8 cellular contexts compared by ENCODE assay signal in the genomic region with DNA sequence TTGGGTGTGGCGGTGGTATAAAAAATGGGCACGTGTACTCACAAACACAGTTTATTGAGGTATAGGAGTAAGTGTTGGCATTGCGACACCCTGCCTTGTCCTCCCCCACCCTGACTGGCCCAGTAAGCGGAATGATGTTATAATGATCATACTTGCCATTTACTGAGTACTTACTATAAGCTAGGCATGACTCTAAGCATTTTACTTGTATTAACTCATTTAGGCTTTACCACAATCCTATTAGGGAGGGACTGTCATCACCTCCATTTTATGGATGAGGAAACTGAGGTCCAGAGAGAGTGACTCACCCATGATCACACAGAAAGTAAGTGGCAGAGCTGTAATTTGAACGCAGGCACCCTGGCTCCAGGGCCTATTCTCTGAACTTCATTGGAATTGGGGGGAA. TPM values are rescaled to one million over a fixed set of nuclear protein-coding genes. Genes with fewer than 3 reads are reported as not detected.
DNase-seq lines count a peak whose midpoint lies in the region; ATAC-seq, FAIRE-seq and TF ChIP-seq lines count a peak whose summit lies in the region.

No MANE protein-coding gene starts in this region.

- H3K9me3 Mint-ChIP-seq in nephron progenitor cell = peaks cover 16% of the 10 kb centered on the region

- no peaks in the 10 kb centered on the region for H3K36me3 ChIP-seq in GM12878 (ENCODE audit: control insufficient read depth in 2 of 2, insufficient read depth in 2 of 2, low read length in 1 of 2)
- no peaks in the 10 kb centered on the region for H3K36me3 ChIP-seq in mucosa of descending colon (ENCODE audit: low read depth)

- peaks cover 67% of the 10 kb centered on the region for H3K4me1 Mint-ChIP-seq in nephron progenitor cell

- H3K79me2 ChIP-seq in GM12878 (ENCODE audit: control insufficient read depth, insufficient read depth, low read length) = peaks cover 43% of the 10 kb centered on the region

- CTCF ChIA-PET in AG04449 (lab: Yijun Ruan, JAX) (interaction anchor here (1.4 to 4.3 kb wide), 3 partner anchors 8 to 66 kb away, joined by 3 to 40 read pairs (median 13); a partner anchor contains a TSS), GM12878 (lab: Yijun Ruan, JAX) (interaction anchor here (0.8 to 2.2 kb wide), 5 partner anchors 11 to 220 kb away, joined by 3 to 6 read pairs (median 5); a partner anchor contains a TSS)

- RAD21 ChIA-PET in GM12878 (lab: Charles Lee; ENCODE audit: unreplicated experiment) = interaction anchor here (1.1 to 1.5 kb wide), 2 partner anchors 17 to 66 kb away, joined by 4 read pairs; a partner anchor contains a TSS

- peak overlapping the region; percentile 78 for H3K27ac ChIP-seq in GM12878 (ENCODE audit: control insufficient read depth, insufficient read depth)

- H3K9ac ChIP-seq in GM12878 (ENCODE audit: control insufficient read depth, insufficient read depth, low read length) = peak overlapping the region; percentile 25; the same call in 1 of the 2 replicates

- no peak for TF ChIP-seq EP300 in GM12878 (IDR thresholded peaks at IDR 0.05; ENCODE audit: borderline replicate concordance in 1 of 2, control insufficient read depth in 1 of 2, low read depth in 2 of 2, low read length in 2 of 2)

- no peak for TF ChIP-seq POLR2A in GM12878 (IDR thresholded peaks at IDR 0.05; ENCODE audit: low read depth, low read length)

- POLR2A ChIA-PET in AG04449 (lab: Yijun Ruan, JAX) = interaction anchor here (0.6 to 4.1 kb wide), 4 partner anchors 9 to 161 kb away, joined by 3 to 35 read pairs (median 10); a partner anchor contains a TSS
- POLR2A ChIA-PET in GM12878 (lab: Charles Lee) = interaction anchor here (1.0 to 1.9 kb wide), 2 partner anchors 9 to 55 kb away, joined by 3 to 5 read pairs; no protein-coding TSS in a partner anchor

- peak overlapping the region; percentile 91 for H3K4me3 ChIP-seq in AG04449 (ENCODE audit: low read depth, low read length)
- H3K4me3 ChIP-seq in GM12878 = peak overlapping the region; percentile 77; the same call in 1 of the 2 replicates
- H3K4me3 ChIP-seq in mucosa of descending colon = no peak overlapping the region

- SMC1A ChIA-PET in GM12878 (lab: Charles Lee; ENCODE audit: uncharacterized antibody, unreplicated experiment) = interaction anchor here (0.8 to 1.9 kb wide), 4 partner anchors 20 to 66 kb away, joined by 3 to 7 read pairs (median 3); a partner anchor contains a TSS

- intact Hi-C loops in GM12878 (cut with micrococcal nuclease; ENCODE audit: unreplicated experiment) = loop anchor here (1.0 to 10.0 kb wide), 6 partner anchors 22 to 474 kb away; a partner anchor contains a TSS
- intact Hi-C loops in mucosa of descending colon (cut with DNase I, micrococcal nuclease) = no loop called here

- TF ChIP-seq RAD21 in GM12878 (IDR thresholded peaks at IDR 0.05; ENCODE audit: insufficient read depth, low read depth, low read length) = no peak

- in situ Hi-C loops in GM12878 (cut with MboI) = no loop called here

- no peak overlapping the region for H3K4me3 Mint-ChIP-seq in nephron progenitor cell

- ATAC-seq in GM12878 (no peak), mucosa of descending colon (peak; percentile 68), GM21619 (IDR thresholded peaks at IDR 0.05; ENCODE audit: unreplicated experiment) (no peak)

- no peak overlapping the region for H2AFZ ChIP-seq in GM12878 (ENCODE audit: control insufficient read depth, low read depth, low read length)

- 67% methylated on average over 5 of the region's 5 CpGs for WGBS in GM12878 (ENCODE audit: insufficient coverage, insufficient replicate concordance, low lambda C conversion rate, missing lambda C conversion rate)

- H4K20me1 ChIP-seq in GM12878 (ENCODE audit: control insufficient read depth, insufficient read depth) = no peaks in the 10 kb centered on the region

- peak overlapping the region; percentile 95 for H3K4me2 ChIP-seq in GM12878 (ENCODE audit: control insufficient read depth, insufficient read depth)

- H3K9me3 ChIP-seq in GM12878 (replicated peaks; ENCODE audit: control insufficient read depth, insufficient read depth, low read length) (peaks cover 2% of the 10 kb centered on the region; the same call in 1 of the 3 replicates), mucosa of descending colon (no peaks in the 10 kb centered on the region)

- FAIRE-seq in GM12878 (lab: Jason Lieb, UNC) = no peak

- peaks cover 16% of the 10 kb centered on the region for H3K36me3 Mint-ChIP-seq in nephron progenitor cell (ENCODE audit: low read depth)

- H3K27me3 Mint-ChIP-seq in nephron progenitor cell (ENCODE audit: low read depth, poor library complexity) = peaks cover 8% of the 10 kb centered on the region

- DNase-seq in AG04449 (ENCODE audit: low read depth, low spot score) = no peak
- peak; percentile 81 for DNase-seq in HS-5 (ENCODE audit: low read depth)
- no peak for DNase-seq in GM12878 (ENCODE audit: low read depth, low spot score)
- peak; percentile 61 to 83 (median 71) for DNase-seq in mucosa of descending colon
- DNase-seq in nucleus accumbens (lab: John Stamatoyannopoulos, UW) = no peak
- no peak for DNase-seq in NCI-H2081 treated with DMSO at 0.1 percent for 48 hours (lab: John Stamatoyannopoulos, UW)
- DNase-seq in nephron progenitor cell = no peak

- H3K4me1 ChIP-seq in GM12878 (ENCODE audit: control insufficient read depth, insufficient read depth, low read length) = peaks cover 30% of the 10 kb centered on the region
- peaks cover 59% of the 10 kb centered on the region for H3K4me1 ChIP-seq in mucosa of descending colon (ENCODE audit: low read depth)

- no peaks in the 10 kb centered on the region for H3K27me3 ChIP-seq in GM12878 (replicated peaks in 1 of 2; ENCODE audit: control insufficient read depth in 2 of 2, insufficient read depth in 2 of 2, low read length in 1 of 2)

- no peak for TF ChIP-seq CTCF in AG04449 (IDR thresholded peaks at IDR 0.05; ENCODE audit: insufficient read depth, low read length, missing control alignments)
- TF ChIP-seq CTCF in GM12878 (IDR thresholded peaks at IDR 0.05 in 2 of 3, conservative IDR thresholded peaks at IDR 0.05 in 1 of 3; ENCODE audit: control insufficient read depth in 2 of 3, extremely low read depth in 1 of 3, insufficient read depth in 1 of 3, low read depth in 3 of 3, low read length in 3 of 3) = no peak
- no peak for TF ChIP-seq CTCF in mucosa of descending colon (IDR thresholded peaks at IDR 0.05)
- no peak for TF ChIP-seq CTCF in nephron progenitor cell (IDR thresholded peaks at IDR 0.05)

- TSS peak; percentile 42 for BruUV-seq in GM12878 (replicated peaks; lab: Mats Ljungman, UMichigan)

- no peak overlapping the region for H3K27ac Mint-ChIP-seq in nephron progenitor cell

TF ChIP-seq in GM12878, 131 proteins besides CTCF, POLR2A, EP300 and RAD21:
- TF ChIP-seq GABPA (IDR thresholded peaks at IDR 0.05; ENCODE audit: low read depth) (no peak), IKZF2 (IDR thresholded peaks at IDR 0.05) (no peak), BMI1 (IDR thresholded peaks at IDR 0.05; ENCODE audit: borderline replicate concordance) (no peak), BCL11A (IDR thresholded peaks at IDR 0.05; ENCODE audit: low read depth, low read length) (no peak), SMAD5 (IDR thresholded peaks at IDR 0.05; ENCODE audit: low read depth) (no peak), TCF7 (IDR thresholded peaks at IDR 0.05; ENCODE audit: borderline replicate concordance) (no peak), RCOR1 (conservative IDR thresholded peaks at IDR 0.05; ENCODE audit: low read depth, low read length) (no peak), RELA (IDR thresholded peaks at IDR 0.05; ENCODE audit: borderline replicate concordance, partially characterized antibody) (no peak), NR2F1 (conservative IDR thresholded peaks at IDR 0.05) (no peak), RB1 (IDR thresholded peaks at IDR 0.05; ENCODE audit: borderline replicate concordance) (no peak), CBFB (IDR thresholded peaks at IDR 0.05; ENCODE audit: low read depth) (no peak)

RNA-seq across cellular contexts. Expression of a gene that starts 2.3 kb away (rescaled TPM):
- 2.9 and 3.0 TPM in 2 replicates for total RNA-seq in GM12878 (2013; cell fraction: nucleolus; rRNA removed)
- total RNA-seq in GM12878 (2014; rRNA removed) = 9.9 and 11.8 TPM in 2 replicates
- 7.3 and 7.7 TPM in 2 replicates for total RNA-seq in GM12878 (2014; rRNA removed; fragmentation: Illumina TruSeq; extraction: Trizol)
- 6.9 and 8.4 TPM in 2 replicates for total RNA-seq in GM12878 (2021)
- polyA plus RNA-seq in GM12878 (2011; ENCODE audit: low read depth) = 19.7 TPM
- polyA plus RNA-seq in GM12878 (2011; rRNA removed) = 1.0 TPM in 2 replicates
- 1.3 and 1.8 TPM in 2 replicates for polyA plus RNA-seq in GM12878 (2011; cell fraction: cytosol; rRNA removed)
- polyA plus RNA-seq in GM12878 (2011; cell fraction: nucleus; rRNA removed) = 0.46 and 0.53 TPM in 2 replicates
- 13.1 and 21.5 TPM in 2 replicates for polyA plus RNA-seq in GM12878 (2012)
- polyA plus RNA-seq in GM12878 (2014; fragmentation: Illumina TruSeq; extraction: Trizol) = 6.9 and 10.7 TPM in 2 replicates
- 1 to 10 TPM; 1.4 to 5.2 TPM for polyA plus RNA-seq in GM12878 (2014; fragmentation: Nextera tagmentation; extraction: Ambion mirVana)
- 7.7 and 8.7 TPM in 2 replicates for polyA plus RNA-seq in GM12878 (2014; rRNA removed)
- 10 to 100 TPM; 11.1 to 14.3 TPM for polyA plus RNA-seq in GM12878 (2016; fragmentation: Nextera tagmentation; extraction: Ambion mirVana)
- polyA minus RNA-seq in GM12878 (2011; rRNA and poly(A)+ RNA removed) = 0.21 and 0.44 TPM in 2 replicates
- not detected in 2 replicates for polyA minus RNA-seq in GM12878 (2011; cell fraction: cytosol; rRNA and poly(A)+ RNA removed)
- polyA minus RNA-seq in GM12878 (2011; cell fraction: nucleus; rRNA and poly(A)+ RNA removed) = 0.24 and 0.29 TPM in 2 replicates
- total RNA-seq in mucosa of descending colon = 10 to 100 TPM in 2 of 3 donors, 1 to 10 TPM in 1; 9.3 to 21.6 (median 19.2) TPM

RNA-seq across cellular contexts. Expression of a gene that starts 22.0 kb away (rescaled TPM):
- 76.3 and 86.3 TPM in 2 replicates for total RNA-seq in GM12878 (2013; cell fraction: nucleolus; rRNA removed)
- total RNA-seq in GM12878 (2014; rRNA removed) (17.9 and 24.1 TPM in 2 replicates), GM12878 (2014; rRNA removed; fragmentation: Illumina TruSeq; extraction: Trizol) (20.9 and 21.3 TPM in 2 replicates), GM12878 (2021) (26.6 and 27.8 TPM in 2 replicates), mucosa of descending colon (10 to 100 TPM; 50.8 to 56.4 (median 52.9) TPM)
- 17.1 TPM for polyA plus RNA-seq in GM12878 (2011; ENCODE audit: low read depth)
- polyA plus RNA-seq in GM12878 (2011; rRNA removed) (26.2 and 30.7 TPM in 2 replicates), GM12878 (2014; fragmentation: Illumina TruSeq; extraction: Trizol) (25.1 and 29.5 TPM in 2 replicates), GM12878 (2014; fragmentation: Nextera tagmentation; extraction: Ambion mirVana) (1 to 10 TPM; 7.6 to 8.5 TPM), GM12878 (2014; rRNA removed) (14.0 and 17.5 TPM in 2 replicates), GM12878 (2016; fragmentation: Nextera tagmentation; extraction: Ambion mirVana) (10 to 100 TPM; 16.6 to 18.1 TPM)
- polyA plus RNA-seq in GM12878 (2011; cell fraction: cytosol; rRNA removed) = 21.7 and 23.9 TPM in 2 replicates
- polyA plus RNA-seq in GM12878 (2011; cell fraction: nucleus; rRNA removed) = 31.0 and 37.4 TPM in 2 replicates
- polyA plus RNA-seq in GM12878 (2012) = 14.7 and 16.7 TPM in 2 replicates
- 33.7 and 34.8 TPM in 2 replicates for polyA minus RNA-seq in GM12878 (2011; rRNA and poly(A)+ RNA removed)
- polyA minus RNA-seq in GM12878 (2011; cell fraction: cytosol; rRNA and poly(A)+ RNA removed) = 10.0 and 14.1 TPM in 2 replicates
- 26.1 and 42.6 TPM in 2 replicates for polyA minus RNA-seq in GM12878 (2011; cell fraction: nucleus; rRNA and poly(A)+ RNA removed)

Comparison
In these comparisons a context has a peak if more than half of its experiments do, and no peak if none do; other contexts are left out.
1. DNase-seq: peak in HS-5 (single experiment) and mucosa of descending colon (3 of 3); none in AG04449 (single experiment), GM12878 (single experiment), nucleus accumbens (0 of 56), NCI-H2081 treated with DMSO at 0.1 percent for 48 hours (single experiment) and nephron progenitor cell (single experiment).